Comparison of ENCODE assay signal across 22 cellular contexts in the genomic region with DNA sequence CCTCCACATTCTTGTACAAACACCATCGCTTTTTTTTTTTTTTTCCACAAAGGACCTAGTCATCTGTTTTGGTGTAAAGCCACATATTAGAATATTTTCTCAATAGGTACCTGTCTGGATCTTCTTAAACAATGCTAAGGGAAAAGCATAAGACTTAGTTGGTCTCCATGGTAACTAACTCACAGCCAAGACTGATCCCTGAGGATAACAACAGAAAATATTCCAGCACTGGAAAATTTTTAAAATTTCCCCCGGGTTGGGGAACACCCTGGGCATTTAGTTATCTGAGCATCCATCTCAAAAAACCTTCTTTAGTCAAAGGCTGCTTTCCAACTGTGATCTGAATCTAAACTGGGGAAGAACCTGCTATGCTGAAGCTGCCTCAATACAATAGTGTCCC. TPM values are rescaled to one million over a fixed set of nuclear protein-coding genes. Genes with fewer than 3 reads are reported as not detected.
A peak's percentile ranks its signal among the peaks of the same experiment; 100 is the strongest.
DNase-seq lines count a peak whose midpoint lies in the region; ATAC-seq, FAIRE-seq and TF ChIP-seq lines count a peak whose summit lies in the region.
"Had no signal": no experiment of that assay in that cellular context is flagged by ENCODE, and none has a peak within 500 bp of the region (broad histone marks: within the 10 kb centered on the region; RNA-seq: fewer than 3 reads in every experiment).

No MANE protein-coding gene starts in this region.

- no peak overlapping the region for H2BK5ac ChIP-seq in trophoblast cell (ENCODE audit: low read depth, low read length, poor library complexity)

- no peak overlapping the region for H3K18ac ChIP-seq in trophoblast cell (ENCODE audit: low read length)

- H3K9ac ChIP-seq in K562 (ENCODE audit: insufficient read depth in 1 of 2, low read depth in 2 of 2, low read length in 2 of 2) = no peak overlapping the region
- no peak overlapping the region for H3K9ac ChIP-seq in trophoblast cell (ENCODE audit: low read length)
- H3K9ac ChIP-seq: BLaER1 had no signal

- H2AFZ ChIP-seq in K562 (ENCODE audit: low read depth, low read length) (no peak overlapping the region), trophoblast cell (ENCODE audit: insufficient read depth, low read length, poor library complexity) (no peak overlapping the region)

- H3K4me3 Mint-ChIP-seq in CD8-positive, alpha-beta T cell = no peak overlapping the region
- H3K4me3 Mint-ChIP-seq: CD14-positive monocyte; CD4-positive, alpha-beta memory T cell; CD4-positive, CD25-positive, alpha-beta regulatory T cell had no signal

- CTCF ChIA-PET in K562 (lab: Yijun Ruan, JAX; ENCODE audit: low intra/inter-chr PET ratio) = no interaction called here
- CTCF ChIA-PET in CD8-positive, alpha-beta T cell (lab: Charles Lee) = no interaction called here

- no TSS peak for BruUV-seq in K562 (replicated peaks; lab: Mats Ljungman, UMichigan)

- H3K27me3 ChIP-seq in K562 (ENCODE audit: control insufficient read depth in 2 of 2, insufficient read depth in 2 of 2, low read length in 2 of 2) = no peaks in the 10 kb centered on the region
- no peaks in the 10 kb centered on the region for H3K27me3 ChIP-seq in trophoblast cell (ENCODE audit: insufficient read depth, low read length)
- no peaks in the 10 kb centered on the region for H3K27me3 ChIP-seq in CD8-positive, alpha-beta T cell (ENCODE audit: insufficient read depth, low read length)
- H3K27me3 ChIP-seq: BE2C, BLaER1 had no signal

- H3K79me2 ChIP-seq in K562 (ENCODE audit: control insufficient read depth, insufficient read depth, low read length) (no peaks in the 10 kb centered on the region), trophoblast cell (ENCODE audit: control insufficient read depth, insufficient read depth, low read length, poor library complexity) (no peaks in the 10 kb centered on the region)

- no peaks in the 10 kb centered on the region; a peak in 1 of 5 replicates for H3K4me1 ChIP-seq in K562 (replicated peaks in 1 of 2; ENCODE audit: control insufficient read depth in 2 of 2, insufficient read depth in 2 of 2, low read length in 2 of 2)
- H3K4me1 ChIP-seq in trophoblast cell (ENCODE audit: control insufficient read depth in 1 of 2, insufficient read depth in 2 of 2, low read length in 2 of 2) = no peaks in the 10 kb centered on the region
- H3K4me1 ChIP-seq in CD8-positive, alpha-beta T cell (ENCODE audit: insufficient read depth, low read length) = no peaks in the 10 kb centered on the region
- H3K4me1 ChIP-seq: BE2C, BLaER1 had no signal

- intact Hi-C loops in K562 (cut with micrococcal nuclease) = no loop called here
- intact Hi-C loops in CD8-positive, alpha-beta T cell (cut with DNase I, micrococcal nuclease) = no loop called here

- no peak overlapping the region for H4K8ac ChIP-seq in trophoblast cell (ENCODE audit: low read depth, low read length)

- H3K27me3 Mint-ChIP-seq in CD8-positive, alpha-beta T cell (ENCODE audit: low read depth) = peaks cover 14% of the 10 kb centered on the region

- 3% methylated on average over 2 of the region's 2 CpGs for WGBS in K562 (ENCODE audit: insufficient coverage, low coverage, missing lambda C conversion rate)
- no CpG with 5 or more reads among the region's 2 CpGs for WGBS in trophoblast cell (ENCODE audit: extremely low coverage, insufficient coverage, insufficient read length)

- H2BK120ac ChIP-seq in trophoblast cell (ENCODE audit: insufficient read depth, low read length, poor library complexity) = no peak overlapping the region

- H3K9me3 ChIP-seq in K562 (replicated peaks; ENCODE audit: control insufficient read depth, insufficient read depth, low read depth, low read length) = no peaks in the 10 kb centered on the region
- no peaks in the 10 kb centered on the region for H3K9me3 ChIP-seq in trophoblast cell (ENCODE audit: insufficient read depth, low read depth, low read length)
- no peaks in the 10 kb centered on the region for H3K9me3 ChIP-seq in CD8-positive, alpha-beta T cell (ENCODE audit: low read length)
- H3K9me3 ChIP-seq: BE2C, BLaER1, Caco-2 had no signal

- ATAC-seq in K562 = no peak
- no peak for ATAC-seq in CD8-positive, alpha-beta T cell

- no peak overlapping the region for H3K4me3 ChIP-seq in K562
- no peak overlapping the region for H3K4me3 ChIP-seq in trophoblast cell (ENCODE audit: low read depth, low read length)
- no peak overlapping the region for H3K4me3 ChIP-seq in CD8-positive, alpha-beta T cell (ENCODE audit: low read depth, low read length)
- H3K4me3 ChIP-seq: BLaER1 had no signal

- H3K36me3 ChIP-seq in K562 (ENCODE audit: control insufficient read depth, insufficient read depth, low read length) (no peaks in the 10 kb centered on the region), trophoblast cell (ENCODE audit: control insufficient read depth in 1 of 2, insufficient read depth in 2 of 2, low read length in 2 of 2) (no peaks in the 10 kb centered on the region)
- H3K36me3 ChIP-seq in CD8-positive, alpha-beta T cell (ENCODE audit: insufficient read depth, low read length) = no peaks in the 10 kb centered on the region
- H3K36me3 ChIP-seq: BE2C, BLaER1 had no signal

- DNase-seq in K562 (ENCODE audit: extremely low read depth in 1 of 4, low spot score in 3 of 4) (no peak), trophoblast cell (peak; percentile 32 to 96), kidney glomerular epithelial cell (lab: John Stamatoyannopoulos, UW) (no peak), T1000 (lab: John Stamatoyannopoulos, UW) (no peak)
- DNase-seq in CD8-positive, alpha-beta T cell = no peak
- DNase-seq: 8988T; ACHN; BE2C; C1 segment of cervical spinal cord; Caco-2; Calu3; CD4-positive, alpha-beta memory T cell; CD4-positive, CD25-positive, alpha-beta regulatory T cell; DMS79 treated with DMSO at 0.1 percent for 48 hours; GF-D8 had no signal

- in situ Hi-C loops in K562 (cut with MboI) = no loop called here

- no peak for TF ChIP-seq POLR2A in K562 (conservative IDR thresholded peaks at IDR 0.05)

- H3K23ac ChIP-seq in trophoblast cell (ENCODE audit: low read length) = no peak overlapping the region

- no peaks in the 10 kb centered on the region for H3K4me1 Mint-ChIP-seq in CD8-positive, alpha-beta T cell (ENCODE audit: low read depth)
- H3K4me1 Mint-ChIP-seq: CD14-positive monocyte; CD4-positive, alpha-beta memory T cell had no signal

- H3K4ac ChIP-seq in trophoblast cell (ENCODE audit: low read depth, low read length) = no peak overlapping the region

- POLR2A ChIA-PET in K562 (lab: Yijun Ruan, JAX) = no interaction called here
- POLR2A ChIA-PET in CD8-positive, alpha-beta T cell (lab: Charles Lee) = no interaction called here

- TF ChIP-seq EP300 in K562 (IDR thresholded peaks at IDR 0.05; ENCODE audit: low read length) = no peak

- H4K20me1 ChIP-seq in K562 (replicated peaks; ENCODE audit: control insufficient read depth, insufficient read depth, low read length) = no peaks in the 10 kb centered on the region
- H4K20me1 ChIP-seq: BLaER1 had no signal

- FAIRE-seq in K562 (lab: Jason Lieb, UNC) = no peak
- FAIRE-seq: A204.1, D721Med, GM12891, GM19239 had no signal

- H3K27ac ChIP-seq in VCaP (peak overlapping the region; percentile 84), K562 (ENCODE audit: extremely low read depth, low read depth, low read length) (no peak overlapping the region), trophoblast cell (ENCODE audit: low read depth, low read length) (no peak overlapping the region)
- H3K27ac ChIP-seq in CD8-positive, alpha-beta T cell (ENCODE audit: low read depth, low read length) = no peak overlapping the region
- H3K27ac ChIP-seq: BLaER1 had no signal

- H2BK12ac ChIP-seq in trophoblast cell (ENCODE audit: low read length) = no peak overlapping the region

- no peak overlapping the region for H3K27ac Mint-ChIP-seq in CD8-positive, alpha-beta T cell
- H3K27ac Mint-ChIP-seq: CD14-positive monocyte; CD4-positive, alpha-beta memory T cell; CD4-positive, CD25-positive, alpha-beta regulatory T cell had no signal

- H3K9me1 ChIP-seq in K562 (ENCODE audit: control insufficient read depth, insufficient read depth, low read length) = no peaks in the 10 kb centered on the region

- no peaks in the 10 kb centered on the region for H3K9me3 Mint-ChIP-seq in CD8-positive, alpha-beta T cell
- H3K9me3 Mint-ChIP-seq: CD4-positive, alpha-beta memory T cell had no signal

- no peak for TF ChIP-seq CTCF in VCaP (conservative IDR thresholded peaks at IDR 0.05)
- TF ChIP-seq CTCF in K562 (IDR thresholded peaks at IDR 0.05 in 2 of 3, conservative IDR thresholded peaks at IDR 0.05 in 1 of 3; ENCODE audit: insufficient read depth in 2 of 3, low read depth in 1 of 3, low read length in 3 of 3) = no peak
- no peak for TF ChIP-seq CTCF in CD8-positive, alpha-beta T cell (IDR thresholded peaks at IDR 0.05)

- H4K12ac ChIP-seq in trophoblast cell (ENCODE audit: low read depth, low read length) = no peak overlapping the region

- no peak overlapping the region for H4K91ac ChIP-seq in trophoblast cell (ENCODE audit: low read depth, low read length)

- no peak overlapping the region for H3K4me2 ChIP-seq in K562 (ENCODE audit: insufficient read depth, low read length)
- no peak overlapping the region for H3K4me2 ChIP-seq in trophoblast cell (ENCODE audit: low read length)
- H3K4me2 ChIP-seq: BLaER1 had no signal

- TF ChIP-seq RAD21 in K562 (CRISPR knock-in tag; conservative IDR thresholded peaks at IDR 0.05 in 1 of 2, IDR thresholded peaks at IDR 0.05 in 1 of 2) = no peak

- no peak overlapping the region for H2AK5ac ChIP-seq in trophoblast cell (ENCODE audit: low read length)

- no peaks in the 10 kb centered on the region for H3K36me3 Mint-ChIP-seq in CD8-positive, alpha-beta T cell
- H3K36me3 Mint-ChIP-seq: CD14-positive monocyte; CD4-positive, alpha-beta memory T cell; CD4-positive, CD25-positive, alpha-beta regulatory T cell had no signal

- H3K14ac ChIP-seq in trophoblast cell (ENCODE audit: low read length) = no peak overlapping the region

- H3K79me1 ChIP-seq in trophoblast cell (ENCODE audit: low read length) = peaks cover 2% of the 10 kb centered on the region

RNA-seq across cellular contexts. Expression of gene CCDC6, which starts 43.7 kb away (rescaled TPM):
- total RNA-seq in K562 (2011; cell fraction: chromatin; rRNA removed; ENCODE audit: low replicate concordance) = 10.1 and 39.9 TPM in 2 replicates
- 6.3 and 11.8 TPM in 2 replicates for total RNA-seq in K562 (2011; cell fraction: nucleolus; rRNA removed)
- 20.5 and 31.5 TPM in 2 replicates for total RNA-seq in K562 (2011; cell fraction: nucleoplasm; rRNA removed)
- total RNA-seq in K562 (2014; rRNA removed) (13.4 and 15.9 TPM in 2 replicates), K562 (2014; rRNA removed; fragmentation: Illumina TruSeq; extraction: Trizol) (22.6 and 24.1 TPM in 2 replicates), K562 (2015; rRNA removed; fragmentation: Illumina TruSeq; extraction: Trizol) (20.6 and 20.9 TPM in 2 replicates), K562 (2021) (41.0 and 42.4 TPM in 2 replicates)
- polyA plus RNA-seq in K562 (2011; rRNA removed) (21.9 and 23.4 TPM in 2 replicates), K562 (2014; fragmentation: Illumina TruSeq; extraction: Trizol) (22.7 and 27.8 TPM in 2 replicates), K562 (2014; fragmentation: Nextera tagmentation; extraction: Ambion mirVana) (10 to 100 TPM; 10.4 to 12.7 TPM), K562 (2014; rRNA removed) (16.0 and 18.4 TPM in 2 replicates)
- polyA plus RNA-seq in K562 (2011; cell fraction: cytosol; rRNA removed) = 17.6 and 19.3 TPM in 2 replicates
- polyA plus RNA-seq in K562 (2011; cell fraction: nucleus; rRNA removed) = 11.8 and 16.6 TPM in 2 replicates
- 14.5 and 19.0 TPM in 2 replicates for polyA plus RNA-seq in K562 (2012)
- polyA minus RNA-seq in K562 (2011; rRNA and poly(A)+ RNA removed) = 54.4 and 56.6 TPM in 2 replicates
- polyA minus RNA-seq in K562 (2011; cell fraction: cytosol; rRNA and poly(A)+ RNA removed) = 24.9 and 32.8 TPM in 2 replicates
- 14.0 and 25.5 TPM in 2 replicates for polyA minus RNA-seq in K562 (2011; cell fraction: nucleus; rRNA and poly(A)+ RNA removed)
- polyA plus RNA-seq in trophoblast cell (2013) = 55.8 and 56.4 TPM in 2 replicates
- total RNA-seq in CD8-positive, alpha-beta T cell = 10 to 100 TPM; 21.6 to 23.7 TPM

Comparison
In these comparisons a context has a peak if more than half of its experiments do, and no peak if none do; other contexts are left out.
1. DNase-seq: peak in trophoblast cell (2 of 2); none in K562 (0 of 4), kidney glomerular epithelial cell (single experiment), T1000 (single experiment) and CD8-positive, alpha-beta T cell (0 of 7).